ENCODE assay signal across 12 cellular contexts in the genomic region with DNA sequence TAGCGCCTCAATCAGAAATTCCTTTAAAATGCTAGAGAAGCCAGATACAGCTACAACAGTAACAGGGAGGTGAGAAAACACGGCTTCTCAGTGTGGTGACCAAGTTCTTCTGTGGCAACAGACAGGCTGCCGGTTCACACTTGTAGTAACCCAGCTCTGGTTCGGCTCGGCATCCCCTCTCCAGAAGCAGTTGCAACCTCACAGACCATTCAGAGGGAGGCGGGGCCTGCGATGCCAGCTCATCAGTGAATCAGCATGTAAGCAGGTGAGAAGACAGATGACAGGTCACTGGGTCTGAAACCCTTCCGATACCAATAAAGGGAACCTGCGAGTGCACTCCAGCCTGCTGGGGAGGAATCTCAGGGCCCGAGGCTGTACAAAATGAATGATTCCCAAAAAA.
DNase-seq lines count a peak whose midpoint lies in the region; ATAC-seq, FAIRE-seq and TF ChIP-seq lines count a peak whose summit lies in the region.
"Had no signal": no experiment of that assay in that cellular context is flagged by ENCODE, and none has a peak within 500 bp of the region (broad histone marks: within the 10 kb centered on the region; RNA-seq: fewer than 3 reads in every experiment).

No MANE protein-coding gene starts in this region.

- no peak for TF ChIP-seq RAD21 in HCT116 (IDR thresholded peaks at IDR 0.05; ENCODE audit: low read depth)

- FAIRE-seq in kidney (lab: Jason Lieb, UNC): no peak

- H3K79me2 ChIP-seq in ACC112 (ENCODE audit: control insufficient read depth, insufficient read depth, low read length, unreplicated experiment) (no peaks in the 10 kb centered on the region), HCT116 (ENCODE audit: insufficient read depth, low read length) (no peaks in the 10 kb centered on the region)

- H3K4me2 ChIP-seq in HCT116 (ENCODE audit: low read length): peak overlapping the region; percentile 63

- CTCF ChIA-PET in HCT116 (lab: Charles Lee): no interaction called here

- H3K27ac ChIP-seq in ACC112 (ENCODE audit: low read depth, low read length) (no peak overlapping the region), HCT116 (ENCODE audit: low read depth, low read length) (no peak overlapping the region), kidney (ENCODE audit: low read depth in 2 of 2, low read length in 2 of 2) (no peak overlapping the region)
- H3K27ac ChIP-seq: C4-2B had no signal

- H2AFZ ChIP-seq in ACC112 (ENCODE audit: low read length, unreplicated experiment) (peak overlapping the region; percentile 21), HCT116 (ENCODE audit: low read depth, low read length, poor library complexity, severe bottlenecking) (no peak overlapping the region)

- POLR2A ChIA-PET in HCT116 (lab: Charles Lee): no interaction called here

- H3K4me1 ChIP-seq in ACC112 (ENCODE audit: control insufficient read depth, insufficient read depth, low read length, unreplicated experiment): no peaks in the 10 kb centered on the region
- peaks cover 0 to 5% of the 10 kb centered on the region in 2 experiments; a peak in 1 of 4 replicates for H3K4me1 ChIP-seq in HCT116 (ENCODE audit: control insufficient read depth in 1 of 2, insufficient read depth in 2 of 2, low read length in 2 of 2)
- H3K4me1 ChIP-seq in kidney (ENCODE audit: control insufficient read depth in 1 of 2, insufficient read depth in 1 of 2, low read depth in 1 of 2, low read length in 2 of 2): peaks cover 0 to 2% of the 10 kb centered on the region in 2 donors

- no peak for TF ChIP-seq POLR2A in HCT116 (IDR thresholded peaks at IDR 0.05; ENCODE audit: borderline replicate concordance, extremely low read depth, insufficient read depth, insufficient read length)

- H3K4me3 ChIP-seq in ACC112 (ENCODE audit: low read depth, low read length) (no peak overlapping the region), HCT116 (replicated peaks in 1 of 2; ENCODE audit: low read depth in 1 of 2, low read length in 2 of 2) (peak overlapping the region; percentile 19 to 40; a peak in 3 of 4 replicates), kidney (ENCODE audit: low read length in 2 of 2) (no peak overlapping the region), MG63 (no peak overlapping the region)

- TF ChIP-seq CTCF in HCT116 (IDR thresholded peaks at IDR 0.05 in 2 of 3, conservative IDR thresholded peaks at IDR 0.05 in 1 of 3; ENCODE audit: borderline replicate concordance in 1 of 3, insufficient read depth in 1 of 3, low read depth in 2 of 3, low read length in 2 of 3) (no peak), kidney (IDR thresholded peaks at IDR 0.05; ENCODE audit: borderline replicate concordance, extremely low read depth, insufficient read depth) (no peak)

- RAD21 ChIA-PET in HCT116 (lab: Charles Lee; ENCODE audit: low non-redundant PET in 1 of 2, low total read pairs in 2 of 2, uncharacterized antibody in 2 of 2, unreplicated experiment in 2 of 2): no interaction called here

- BruUV-seq in HCT116 (replicated peaks; lab: Mats Ljungman, UMichigan): no TSS peak

- no peak overlapping the region for H3K9ac ChIP-seq in HCT116 (ENCODE audit: low read length)
- H3K9ac ChIP-seq in kidney (ENCODE audit: low read length in 2 of 2): no peak overlapping the region

- no peaks in the 10 kb centered on the region for H3K9me2 ChIP-seq in HCT116 (ENCODE audit: insufficient read depth)

- no peaks in the 10 kb centered on the region; the same call in 1 of the 2 replicates for H4K20me1 ChIP-seq in HCT116 (ENCODE audit: insufficient read depth)

- H3K36me3 ChIP-seq in ACC112 (ENCODE audit: insufficient read depth, low read length) (no peaks in the 10 kb centered on the region), HCT116 (ENCODE audit: control insufficient read depth in 1 of 2, insufficient read depth in 2 of 2, low read length in 2 of 2) (no peaks in the 10 kb centered on the region), kidney (ENCODE audit: control insufficient read depth in 1 of 2, insufficient read depth in 2 of 2, low read length in 2 of 2) (no peaks in the 10 kb centered on the region), MG63 (no peaks in the 10 kb centered on the region)

- ATAC-seq in HCT116: peak; percentile 92
- no peak for ATAC-seq in HG03457 (IDR thresholded peaks at IDR 0.05; ENCODE audit: unreplicated experiment)
- no peak for ATAC-seq in HG03159 (IDR thresholded peaks at IDR 0.05; ENCODE audit: unreplicated experiment)
- ATAC-seq: T-cell had no signal

- intact Hi-C loops in HCT116 (cut with micrococcal nuclease) (no loop called here), kidney (cut with DNase I) (no loop called here)

- H3K27me3 ChIP-seq in ACC112 (ENCODE audit: insufficient read depth, low read length) (no peaks in the 10 kb centered on the region), HCT116 (ENCODE audit: insufficient read depth, low read length) (no peaks in the 10 kb centered on the region), MG63 (no peaks in the 10 kb centered on the region)

- DNase-seq in HCT116 (ENCODE audit: low read depth, low spot score): peak; percentile 3
- DNase-seq in astrocyte of the hippocampus (ENCODE audit: low read depth, low spot score): peak; percentile 47
- peak; percentile 70 for DNase-seq in kidney
- DNase-seq in T-helper 2 cell: no peak
- DNase-seq in MG63: no peak
- DNase-seq: hippocampal formation, NCI-H1694, T-cell had no signal

- no peaks in the 10 kb centered on the region; a peak in 1 of 4 replicates for H3K9me3 ChIP-seq in HCT116 (ENCODE audit: control insufficient read depth in 1 of 2, insufficient read depth in 1 of 2, low read depth in 1 of 2, low read length in 2 of 2)
- no peaks in the 10 kb centered on the region for H3K9me3 ChIP-seq in kidney (ENCODE audit: control insufficient read depth in 1 of 2, low read length in 2 of 2)
- H3K9me3 ChIP-seq in MG63: no peaks in the 10 kb centered on the region

TF ChIP-seq in HCT116, 20 proteins besides CTCF, POLR2A, EP300 and RAD21:
- no peak for TF ChIP-seq EGR1 (IDR thresholded peaks at IDR 0.05; ENCODE audit: low read depth)
- no peak for TF ChIP-seq CBX3 (IDR thresholded peaks at IDR 0.05; ENCODE audit: low read depth)
- TF ChIP-seq EZH2phosphoT487 (IDR thresholded peaks at IDR 0.05; ENCODE audit: borderline replicate concordance): no peak
- 0 out of 2 replicates have a peak, but pooled peaks have one; percentile 24 for TF ChIP-seq FOSL1 (IDR thresholded peaks at IDR 0.05; ENCODE audit: low read depth)

Comparison
In these comparisons a context has a peak if more than half of its experiments do, and no peak if none do; other contexts are left out.
1. H3K4me3 ChIP-seq: peak in HCT116 (2 of 2); none in ACC112 (single experiment), kidney (0 of 2) and MG63 (single experiment).
2. DNase-seq: peak in HCT116 (single experiment), astrocyte of the hippocampus (single experiment) and kidney (single experiment); none in T-helper 2 cell (0 of 5) and MG63 (single experiment).